Comparison of ENCODE assay signal across 8 cellular contexts in the genomic region with DNA sequence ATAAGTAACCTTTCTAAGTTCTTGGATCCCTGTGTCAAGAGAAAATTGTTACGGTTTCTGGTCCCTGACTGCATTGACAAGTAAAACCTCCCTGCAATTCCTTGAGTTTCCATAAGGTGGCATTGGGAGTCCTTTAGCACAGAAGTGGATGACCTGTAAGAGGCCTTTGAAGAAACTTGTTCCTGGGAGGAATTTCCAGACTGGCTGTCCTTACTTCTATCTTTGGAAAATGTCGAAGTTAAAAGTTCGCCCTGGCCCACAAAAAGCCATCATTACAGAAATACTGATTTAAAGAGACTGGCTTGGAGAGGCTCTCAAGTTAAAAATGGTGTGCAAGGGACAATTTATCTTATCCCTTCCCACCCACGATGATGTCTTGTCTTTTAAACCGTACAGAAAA.
DNase-seq lines count a peak whose midpoint lies in the region; ATAC-seq and TF ChIP-seq lines count a peak whose summit lies in the region.

No MANE protein-coding gene starts in this region.

- peak; percentile 74 for ATAC-seq in HG02610 (IDR thresholded peaks at IDR 0.05; ENCODE audit: unreplicated experiment)
- peak; percentile 83 for ATAC-seq in foreskin keratinocyte
- ATAC-seq in GM21529 (IDR thresholded peaks at IDR 0.05; ENCODE audit: unreplicated experiment): no peak

- H3K27me3 ChIP-seq in foreskin keratinocyte (no peaks in the 10 kb centered on the region), parathyroid adenoma (ENCODE audit: control insufficient read depth, insufficient read depth, low read length) (no peaks in the 10 kb centered on the region)

- H3K36me3 ChIP-seq in parathyroid adenoma (ENCODE audit: control insufficient read depth, insufficient read depth, low read length): no peaks in the 10 kb centered on the region

- no peak overlapping the region for H3K4me2 ChIP-seq in parathyroid adenoma (ENCODE audit: low read length)

- peak overlapping the region; percentile 8 for H2AFZ ChIP-seq in parathyroid adenoma

- TF ChIP-seq CTCF in AG04449 (IDR thresholded peaks at IDR 0.05; ENCODE audit: insufficient read depth, low read length, missing control alignments): peak; percentile 86
- TF ChIP-seq CTCF in GM12865 (IDR thresholded peaks at IDR 0.05; ENCODE audit: insufficient read depth, low read depth, low read length, missing control alignments): peak; percentile 73
- peak; percentile 87 for TF ChIP-seq CTCF in foreskin keratinocyte (conservative IDR thresholded peaks at IDR 0.05)
- peak; percentile 84 for TF ChIP-seq CTCF in parathyroid adenoma (IDR thresholded peaks at IDR 0.05)

- no peaks in the 10 kb centered on the region for H3K79me2 ChIP-seq in parathyroid adenoma

- H3K9ac ChIP-seq in parathyroid adenoma: no peak overlapping the region

- no peak overlapping the region for H3K4me3 ChIP-seq in AG04449 (ENCODE audit: low read depth, low read length)
- no peak overlapping the region for H3K4me3 ChIP-seq in GM12865 (ENCODE audit: low read depth, low read length)
- H3K4me3 ChIP-seq in parathyroid adenoma (ENCODE audit: low read depth, low read length): no peak overlapping the region

- peak; percentile 62 for DNase-seq in AG04449 (ENCODE audit: low read depth, low spot score)
- DNase-seq in GM12865 (ENCODE audit: low read depth): peak; percentile 72
- DNase-seq in NCI-H1417 (lab: John Stamatoyannopoulos, UW): peak; percentile 69 to 94 (median 70)
- peak; percentile 32 for DNase-seq in SW480 (ENCODE audit: low spot score)
- peak; percentile 19 to 64 for DNase-seq in foreskin keratinocyte

- POLR2A ChIA-PET in AG04449 (lab: Yijun Ruan, JAX): no interaction called here

- H3K4me1 ChIP-seq in foreskin keratinocyte (no peaks in the 10 kb centered on the region), parathyroid adenoma (no peaks in the 10 kb centered on the region)

- H3K27ac ChIP-seq in foreskin keratinocyte (no peak overlapping the region), parathyroid adenoma (no peak overlapping the region)

- CTCF ChIA-PET in AG04449 (lab: Yijun Ruan, JAX): interaction anchor here (0.7 to 6.8 kb wide), 18 partner anchors 10 to 698 kb away, joined by 3 to 52 read pairs (median 4); no protein-coding TSS in a partner anchor

- no peaks in the 10 kb centered on the region for H3K9me3 ChIP-seq in parathyroid adenoma (ENCODE audit: control insufficient read depth, low read length)
